In genomic region chr12:28872654-28873268, GRCh38 we compare ENCODE assay signal across 8 cellular contexts.
DNase-seq lines count a peak whose midpoint lies in the region; ATAC-seq, FAIRE-seq and TF ChIP-seq lines count a peak whose summit lies in the region.

No MANE protein-coding gene starts in this region.

- H3K27me3 ChIP-seq in Panc1 (ENCODE audit: control insufficient read depth, insufficient read depth, low read length) (peaks cover 4% of the 10 kb centered on the region; the same call in 1 of the 2 replicates), endothelial cell of umbilical vein (ENCODE audit: control insufficient read depth in 2 of 2, insufficient read depth in 2 of 2, low read length in 2 of 2) (no peaks in the 10 kb centered on the region)

- H3K4me1 Mint-ChIP-seq in CD14-positive monocyte = peaks cover 34% of the 10 kb centered on the region

- H3K79me2 ChIP-seq in endothelial cell of umbilical vein (ENCODE audit: control insufficient read depth, insufficient read depth, low read length) = no peaks in the 10 kb centered on the region

- intact Hi-C loops in CD14-positive monocyte (cut with micrococcal nuclease) (no loop called here), Panc1 (cut with micrococcal nuclease; ENCODE audit: unreplicated experiment) (no loop called here), endothelial cell of umbilical vein (cut with micrococcal nuclease) (loop anchor here (1.0 to 10.0 kb wide), 6 partner anchors 90 to 1139 kb away; no protein-coding TSS in a partner anchor)

- no peak overlapping the region for H3K27ac Mint-ChIP-seq in CD14-positive monocyte

- H3K4me3 ChIP-seq in Jurkat, Clone E6-1 (ENCODE audit: low read length) = no peak overlapping the region
- no peak overlapping the region for H3K4me3 ChIP-seq in Panc1 (ENCODE audit: low read depth in 2 of 2, low read length in 2 of 2)
- no peak overlapping the region for H3K4me3 ChIP-seq in endothelial cell of umbilical vein (replicated peaks in 1 of 3; ENCODE audit: insufficient read depth in 1 of 3, low read depth in 1 of 3, low read length in 3 of 3)

- DNase-seq in CD14-positive monocyte (ENCODE audit: low spot score) (peak; percentile 43), Panc1 (ENCODE audit: low read depth, low spot score) (peak; percentile 48), endothelial cell of umbilical vein (ENCODE audit: low read depth, low spot score) (peak; percentile 70), midbrain (lab: John Stamatoyannopoulos, UW) (peak; percentile 51), cortex of kidney (lab: John Stamatoyannopoulos, UW) (no peak), ureter (ENCODE audit: low spot score) (no peak)
- DNase-seq in Jurkat, Clone E6-1 (ENCODE audit: low read depth, low spot score) = peak; percentile 31

- H3K9me3 ChIP-seq in Panc1 (ENCODE audit: control insufficient read depth, insufficient read depth, low read depth, low read length) = no peaks in the 10 kb centered on the region
- no peaks in the 10 kb centered on the region for H3K9me3 ChIP-seq in endothelial cell of umbilical vein (replicated peaks; ENCODE audit: control insufficient read depth, insufficient read depth, low read length)

- peaks cover 0 to 3% (median 0%) of the 10 kb centered on the region in 7 donors for H3K9me3 Mint-ChIP-seq in CD14-positive monocyte

- no TSS peak for BruUV-seq in Panc1 (replicated peaks; lab: Mats Ljungman, UMichigan)
- BruUV-seq in endothelial cell of umbilical vein (replicated peaks; lab: Mats Ljungman, UMichigan) = no TSS peak

- ATAC-seq in GM18867 (IDR thresholded peaks at IDR 0.05; ENCODE audit: unreplicated experiment) (peak; percentile 74), Panc1 (peak; percentile 68)

- CTCF ChIA-PET in Panc1 (lab: Charles Lee) = interaction anchor here (0.6 to 0.7 kb wide), 2 partner anchors 150 to 898 kb away, joined by 3 to 4 read pairs; no protein-coding TSS in a partner anchor
- CTCF ChIA-PET in endothelial cell of umbilical vein (lab: Charles Lee) = interaction anchor here (0.6 to 2.9 kb wide), 36 partner anchors 10 to 1140 kb away, joined by 3 to 19 read pairs (median 4); partner anchors contain the start of gene PTHLH

- H3K27ac ChIP-seq in Panc1 (ENCODE audit: low read length) = no peak overlapping the region
- no peak overlapping the region for H3K27ac ChIP-seq in endothelial cell of umbilical vein (ENCODE audit: insufficient read depth, low read depth, low read length)

- H3K27me3 Mint-ChIP-seq in CD14-positive monocyte (ENCODE audit: low read depth in 3 of 3) = peaks cover 0 to 4% (median 0%) of the 10 kb centered on the region in 3 donors

- TF ChIP-seq POLR2A in endothelial cell of umbilical vein (IDR thresholded peaks at IDR 0.05; ENCODE audit: low read depth, low read length) = no peak

- peak; percentile 74 for TF ChIP-seq CTCF in CD14-positive monocyte (IDR thresholded peaks at IDR 0.05)
- TF ChIP-seq CTCF in Panc1 (IDR thresholded peaks at IDR 0.05) = peak; percentile 83
- TF ChIP-seq CTCF in endothelial cell of umbilical vein (IDR thresholded peaks at IDR 0.05; ENCODE audit: extremely low read depth in 1 of 2, insufficient read depth in 1 of 2, low read depth in 1 of 2, low read length in 2 of 2) = peak; percentile 69 to 74

- H3K4me3 Mint-ChIP-seq in CD14-positive monocyte = no peak overlapping the region

- dilution Hi-C loops in endothelial cell of umbilical vein (cut with MboI; ENCODE audit: extremely low pct_ligation_motif_present, low sequenced_read_pairs) = no loop called here

- POLR2A ChIA-PET in Panc1 (lab: Charles Lee) (interaction anchor here (0.6 kb wide), 2 partner anchors 362 to 773 kb away, joined by 4 to 6 read pairs; no protein-coding TSS in a partner anchor), endothelial cell of umbilical vein (lab: Charles Lee) (no interaction called here)

- in situ Hi-C loops in Panc1 (cut with HindIII; ENCODE audit: low pct_unique_long_range_greater_than_20kb, low sequenced_read_pairs) = no loop called here

- H3K9me1 ChIP-seq in endothelial cell of umbilical vein (replicated peaks; ENCODE audit: control insufficient read depth, extremely low read depth, insufficient read depth, low read length) = no peaks in the 10 kb centered on the region

- no peaks in the 10 kb centered on the region for H3K36me3 ChIP-seq in Panc1 (ENCODE audit: control insufficient read depth, insufficient read depth, low read length)
- no peaks in the 10 kb centered on the region for H3K36me3 ChIP-seq in endothelial cell of umbilical vein (ENCODE audit: control insufficient read depth in 2 of 2, extremely low read depth in 1 of 2, insufficient read depth in 2 of 2, low read length in 2 of 2)

- no peaks in the 10 kb centered on the region for H4K20me1 ChIP-seq in endothelial cell of umbilical vein (replicated peaks; ENCODE audit: control insufficient read depth, extremely low read depth, insufficient read depth, low read length)

- H3K9ac ChIP-seq in endothelial cell of umbilical vein (replicated peaks; ENCODE audit: extremely low read depth, insufficient read depth, low read length) = no peak overlapping the region

- H3K4me2 ChIP-seq in endothelial cell of umbilical vein (ENCODE audit: insufficient read depth, low read length) = no peak overlapping the region

- H3K36me3 Mint-ChIP-seq in CD14-positive monocyte = no peaks in the 10 kb centered on the region

- H2AFZ ChIP-seq in endothelial cell of umbilical vein (ENCODE audit: low read depth, low read length) = no peak overlapping the region

- no peaks in the 10 kb centered on the region for H3K4me1 ChIP-seq in Panc1 (ENCODE audit: control insufficient read depth, insufficient read depth, low read length)
- H3K4me1 ChIP-seq in endothelial cell of umbilical vein (ENCODE audit: control insufficient read depth, extremely low read depth, insufficient read depth, low read length) = no peaks in the 10 kb centered on the region

- peak; percentile 77 for FAIRE-seq in endothelial cell of umbilical vein (lab: Jason Lieb, UNC)

TF ChIP-seq in endothelial cell of umbilical vein, 7 proteins besides CTCF, POLR2A, EP300 and RAD21:
- TF ChIP-seq MYC (IDR thresholded peaks at IDR 0.05; ENCODE audit: low read depth, low read length) (no peak), MAX (IDR thresholded peaks at IDR 0.05; ENCODE audit: insufficient read depth, insufficient read length) (no peak), JUN (IDR thresholded peaks at IDR 0.05; ENCODE audit: borderline replicate concordance, insufficient read depth, insufficient read length, low read depth) (no peak), FOS (IDR thresholded peaks at IDR 0.05; ENCODE audit: borderline replicate concordance, insufficient read depth, low read length) (no peak), EZH2 (IDR thresholded peaks at IDR 0.05; ENCODE audit: borderline replicate concordance, low read depth, low read length, severe bottlenecking) (no peak), POLR2AphosphoS5 (IDR thresholded peaks at IDR 0.05; ENCODE audit: insufficient read depth, low read depth, low read length) (no peak), GATA2 (IDR thresholded peaks at IDR 0.05; ENCODE audit: insufficient read depth, insufficient read length, low read depth, low read length) (no peak)

Comparison
In these comparisons a context has a peak if more than half of its experiments do, and no peak if none do; other contexts are left out.
1. DNase-seq: peak in CD14-positive monocyte (single experiment), Jurkat, Clone E6-1 (single experiment), Panc1 (single experiment), endothelial cell of umbilical vein (single experiment) and midbrain (single experiment); none in cortex of kidney (single experiment) and ureter (single experiment).
2. Peak in every context shown above with its lines, with median percentiles within 50 percentile points of each other: CTCF ChIP-seq.